ENCODE assay signal across 31 cellular contexts in the genomic region with DNA sequence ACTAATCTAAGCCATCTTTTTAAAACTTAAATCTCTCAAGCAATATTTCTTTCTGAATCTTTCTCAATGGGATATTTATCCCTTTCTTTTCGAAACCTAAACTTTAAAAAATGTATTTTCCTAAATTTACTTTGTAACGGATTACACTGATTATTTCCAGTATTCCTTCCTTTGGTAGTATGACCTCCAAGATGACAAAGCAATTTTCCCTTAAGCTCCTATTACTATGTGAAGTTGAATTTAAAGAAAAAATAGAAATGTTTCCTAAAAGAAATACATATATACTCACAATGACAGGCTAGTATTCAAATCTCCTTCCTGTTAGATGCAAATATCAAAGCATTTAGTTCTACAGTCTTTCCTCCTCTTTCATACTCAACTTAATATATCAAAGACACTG. TPM values are rescaled to one million over a fixed set of nuclear protein-coding genes. Genes with fewer than 3 reads are reported as not detected.
A peak's percentile ranks its signal among the peaks of the same experiment; 100 is the strongest.
DNase-seq lines count a peak whose midpoint lies in the region; ATAC-seq and TF ChIP-seq lines count a peak whose summit lies in the region.
"Had no signal": no experiment of that assay in that cellular context is flagged by ENCODE, and none has a peak within 500 bp of the region (broad histone marks: within the 10 kb centered on the region; RNA-seq: fewer than 3 reads in every experiment).

No MANE protein-coding gene starts in this region.

- H3K4me3 Mint-ChIP-seq in CD4-positive, alpha-beta T cell, result no peak overlapping the region
- H3K4me3 Mint-ChIP-seq in HFFc6 (no peak overlapping the region), WTC11 (no peak overlapping the region), neural progenitor cell (no peak overlapping the region)
- H3K4me3 Mint-ChIP-seq: activated CD4-positive, alpha-beta T cell treated with anti-CD3 and anti-CD28 coated beads, Interleukin-2, amount 10 ng/mL, durations not matched to agents 24 days and 14 days; mesothelial cell of epicardium; stimulated activated effector memory CD8-positive, alpha-beta T cell treated with anti-CD3 and anti-CD28 coated beads, Interleukin-12 subunit alpha, Interleukin-12 subunit beta, amount 100 ng/mL, for 72 hours had no signal

- peaks cover 33% of the 10 kb centered on the region for H3K4me1 ChIP-seq in neural progenitor cell

- POLR2A ChIA-PET in CD4-positive, alpha-beta T cell (lab: Charles Lee), result no interaction called here
- POLR2A ChIA-PET in WTC11 (lab: Charles Lee), result no interaction called here

- H3K9me3 ChIP-seq in CD4-positive, alpha-beta T cell (ENCODE audit: control insufficient read depth, low read length), result no peaks in the 10 kb centered on the region
- no peaks in the 10 kb centered on the region for H3K9me3 ChIP-seq in neural progenitor cell (ENCODE audit: low read depth)
- H3K9me3 ChIP-seq: adrenal gland had no signal

- peaks cover 4% of the 10 kb centered on the region for H3K36me3 ChIP-seq in neural progenitor cell
- H3K36me3 ChIP-seq: adrenal gland, brain microvascular endothelial cell had no signal

- no peak overlapping the region for H3K9ac ChIP-seq in neural progenitor cell
- H3K9ac ChIP-seq: BLaER1 treated with 17β-estradiol and CSF1 and Interleukin-3, amounts not matched to agents 10 nM and 100 nM had no signal

- no peaks in the 10 kb centered on the region for H3K9me3 Mint-ChIP-seq in CD4-positive, alpha-beta T cell
- H3K9me3 Mint-ChIP-seq in HFFc6, result no peaks in the 10 kb centered on the region
- H3K9me3 Mint-ChIP-seq in WTC11, result no peaks in the 10 kb centered on the region
- H3K9me3 Mint-ChIP-seq in neural progenitor cell, result peaks cover 22% of the 10 kb centered on the region
- H3K9me3 Mint-ChIP-seq: activated CD4-positive, alpha-beta T cell treated with anti-CD3 and anti-CD28 coated beads, Interleukin-2, amount 10 ng/mL, durations not matched to agents 24 days and 14 days; stimulated activated effector memory CD8-positive, alpha-beta T cell treated with anti-CD3 and anti-CD28 coated beads, Interleukin-12 subunit alpha, Interleukin-12 subunit beta, amount 100 ng/mL, for 72 hours had no signal

- no peak overlapping the region for H3K4me3 ChIP-seq in neural progenitor cell
- H3K4me3 ChIP-seq: adrenal gland; BLaER1 treated with 17β-estradiol and CSF1 and Interleukin-3, amounts not matched to agents 10 nM and 100 nM had no signal

- DNase-seq in CD4-positive, alpha-beta T cell, result no peak
- DNase-seq in HFFc6 (no peak), WTC11 (ENCODE audit: low spot score) (no peak), neural progenitor cell (ENCODE audit: low spot score) (no peak), NCI-H2227 (lab: John Stamatoyannopoulos, UW; ENCODE audit: unreplicated experiment) (no peak), GM19238 (ENCODE audit: insufficient read length, low spot score) (no peak)
- DNase-seq: activated CD4-positive, alpha-beta T cell treated with anti-CD3 and anti-CD28 coated beads, Interleukin-2, amount 10 ng/mL, durations not matched to agents 24 days and 14 days; activated naive CD4-positive, alpha-beta T cell treated with Interleukin-2 at 50 U/mL for 16 hours; activated T-cell treated with anti-CD3 and anti-CD28 coated beads, Interleukin-2, amount 50 U/mL, for 48 hours; adrenal gland; brain microvascular endothelial cell; cerebellar nuclear complex; COR-L47; head of caudate nucleus; islet precursor cell; KG1; left ventricle myocardium superior; naive thymus-derived CD4-positive, alpha-beta T cell; NCI-H1417; NCI-H2081; nucleus accumbens; SIG-M5; substantia nigra; trophoblast cell had no signal

- H3K4me2 ChIP-seq in neural progenitor cell, result peak overlapping the region; percentile 21

- no peaks in the 10 kb centered on the region for H3K27me3 Mint-ChIP-seq in CD4-positive, alpha-beta T cell
- no peaks in the 10 kb centered on the region for H3K27me3 Mint-ChIP-seq in HFFc6 (ENCODE audit: insufficient read depth)
- no peaks in the 10 kb centered on the region for H3K27me3 Mint-ChIP-seq in WTC11 (ENCODE audit: low read depth)
- peaks cover 2% of the 10 kb centered on the region for H3K27me3 Mint-ChIP-seq in neural progenitor cell (ENCODE audit: insufficient read depth, low read depth)
- H3K27me3 Mint-ChIP-seq: activated CD4-positive, alpha-beta T cell treated with anti-CD3 and anti-CD28 coated beads, Interleukin-2, amount 10 ng/mL, durations not matched to agents 24 days and 14 days; naive thymus-derived CD4-positive, alpha-beta T cell had no signal

- CTCF ChIA-PET in CD4-positive, alpha-beta T cell (lab: Charles Lee), result no interaction called here
- CTCF ChIA-PET in WTC11 (lab: Charles Lee), result no interaction called here

- H3K27ac ChIP-seq in CD4-positive, alpha-beta T cell (ENCODE audit: low read depth, low read length), result no peak overlapping the region
- peak overlapping the region; percentile 48 for H3K27ac ChIP-seq in neural progenitor cell
- H3K27ac ChIP-seq: adrenal gland, brain microvascular endothelial cell had no signal

- peaks cover 100% of the 10 kb centered on the region for H3K79me2 ChIP-seq in neural progenitor cell (ENCODE audit: low read depth)

- ATAC-seq in CD4-positive, alpha-beta T cell (ENCODE audit: poor library complexity), result no peak
- no peak for ATAC-seq in WTC11
- ATAC-seq in GM18861 (IDR thresholded peaks at IDR 0.05; ENCODE audit: unreplicated experiment), result no peak
- no peak for ATAC-seq in HG03460 (IDR thresholded peaks at IDR 0.05; ENCODE audit: unreplicated experiment)
- ATAC-seq: esophagus mucosa; HCT116; left ventricle myocardium superior; naive thymus-derived CD4-positive, alpha-beta T cell; stimulated activated effector memory CD8-positive, alpha-beta T cell treated with anti-CD3 and anti-CD28 coated beads, Interleukin-12 subunit alpha, Interleukin-12 subunit beta, amount 100 ng/mL, for 72 hours had no signal

- no peak for TF ChIP-seq CTCF in CD4-positive, alpha-beta T cell (IDR thresholded peaks at IDR 0.05)
- no peak for TF ChIP-seq CTCF in HFFc6 (IDR thresholded peaks at IDR 0.05)
- no peak for TF ChIP-seq CTCF in WTC11 (IDR thresholded peaks at IDR 0.05)
- TF ChIP-seq CTCF in neural progenitor cell (IDR thresholded peaks at IDR 0.05), result no peak

- H2AFZ ChIP-seq in neural progenitor cell (replicated peaks), result no peak overlapping the region

- peaks cover 88% of the 10 kb centered on the region for H3K4me1 Mint-ChIP-seq in CD4-positive, alpha-beta T cell (ENCODE audit: low read depth)
- H3K4me1 Mint-ChIP-seq in HFFc6 (ENCODE audit: low read depth), result peaks cover 71% of the 10 kb centered on the region
- H3K4me1 Mint-ChIP-seq in WTC11, result peaks cover 74% of the 10 kb centered on the region
- H3K4me1 Mint-ChIP-seq in neural progenitor cell, result peaks cover 6% of the 10 kb centered on the region

- peak overlapping the region; percentile 29 for H3K27ac Mint-ChIP-seq in CD4-positive, alpha-beta T cell
- H3K27ac Mint-ChIP-seq in HFFc6 (peak overlapping the region; percentile 61), WTC11 (peak overlapping the region; percentile 6; the same call in 1 of the 2 replicates), neural progenitor cell (no peak overlapping the region)
- H3K27ac Mint-ChIP-seq: activated CD4-positive, alpha-beta T cell treated with anti-CD3 and anti-CD28 coated beads, Interleukin-2, amount 10 ng/mL, durations not matched to agents 24 days and 14 days; mesothelial cell of epicardium had no signal

- no peaks in the 10 kb centered on the region for H3K36me3 Mint-ChIP-seq in CD4-positive, alpha-beta T cell (ENCODE audit: low read depth)
- H3K36me3 Mint-ChIP-seq in HFFc6 (ENCODE audit: low read depth), result no peaks in the 10 kb centered on the region
- no peaks in the 10 kb centered on the region for H3K36me3 Mint-ChIP-seq in WTC11
- peaks cover 41% of the 10 kb centered on the region for H3K36me3 Mint-ChIP-seq in neural progenitor cell
- H3K36me3 Mint-ChIP-seq: stimulated activated effector memory CD8-positive, alpha-beta T cell treated with anti-CD3 and anti-CD28 coated beads, Interleukin-12 subunit alpha, Interleukin-12 subunit beta, amount 100 ng/mL, for 72 hours had no signal

- no peaks in the 10 kb centered on the region for H3K27me3 ChIP-seq in CD4-positive, alpha-beta T cell (ENCODE audit: control insufficient read depth, insufficient read depth, low read length)
- H3K27me3 ChIP-seq in neural progenitor cell, result no peaks in the 10 kb centered on the region
- H3K27me3 ChIP-seq: adrenal gland; BLaER1 treated with 17β-estradiol and CSF1 and Interleukin-3, amounts not matched to agents 10 nM and 100 nM; brain microvascular endothelial cell had no signal

- intact Hi-C loops in CD4-positive, alpha-beta T cell (cut with DNase I, micrococcal nuclease), result no loop called here

- peaks cover 31% of the 10 kb centered on the region for H3F3A ChIP-seq in neural progenitor cell (ENCODE audit: low read depth)

- H4K20me1 ChIP-seq in neural progenitor cell (ENCODE audit: low read depth), result peaks cover 99% of the 10 kb centered on the region

TF ChIP-seq in WTC11, 78 proteins besides CTCF, POLR2A, EP300 and RAD21:
- TF ChIP-seq E2F4 (CRISPR knock-in tag; IDR thresholded peaks at IDR 0.05; ENCODE audit: borderline replicate concordance, low read depth) (no peak), ZBTB21 (CRISPR knock-in tag; IDR thresholded peaks at IDR 0.05; ENCODE audit: borderline replicate concordance) (no peak), ELF4 (CRISPR knock-in tag; IDR thresholded peaks at IDR 0.05; ENCODE audit: low read depth) (no peak), NR2C2 (CRISPR knock-in tag; IDR thresholded peaks at IDR 0.05) (no peak), ZNF423 (CRISPR knock-in tag; IDR thresholded peaks at IDR 0.05) (no peak)
TF ChIP-seq in WTC11: peak in this region for 0.

RNA-seq across cellular contexts. Expression of gene SCAF4, which starts 15.8 kb away (rescaled TPM):
- 10 to 100 TPM; 56.1 to 57.8 TPM for total RNA-seq in CD4-positive, alpha-beta T cell
- 10 to 100 TPM; 21.8 to 28.4 (median 26.3) TPM for total RNA-seq in HFFc6 (2021; fragmentation: NEBNext Ultra II Directional; extraction: Animal tissue kit (Norgen Biotek cat#: 25700))
- total RNA-seq in WTC11 (2021) (54.0 to 55.9 TPM (median 55.2 TPM) in 3 replicates), neural progenitor cell (ENCODE audit: low replicate concordance) (27.0 and 31.9 TPM in 2 replicates)

RNA-seq across cellular contexts. Expression of gene SOD1, which starts 56.6 kb away (rescaled TPM):
- 100 to 1,000 TPM; 158 to 161 TPM for total RNA-seq in CD4-positive, alpha-beta T cell
- total RNA-seq in HFFc6 (2021; fragmentation: NEBNext Ultra II Directional; extraction: Animal tissue kit (Norgen Biotek cat#: 25700)), result 100 to 1,000 TPM; 236 to 290 (median 281) TPM
- 181 to 206 TPM (median 201 TPM) in 3 replicates for total RNA-seq in WTC11 (2021)
- 147 and 183 TPM in 2 replicates for total RNA-seq in neural progenitor cell (ENCODE audit: low replicate concordance)
